ENCODE assay signal across 1 cellular context in the genomic region with DNA sequence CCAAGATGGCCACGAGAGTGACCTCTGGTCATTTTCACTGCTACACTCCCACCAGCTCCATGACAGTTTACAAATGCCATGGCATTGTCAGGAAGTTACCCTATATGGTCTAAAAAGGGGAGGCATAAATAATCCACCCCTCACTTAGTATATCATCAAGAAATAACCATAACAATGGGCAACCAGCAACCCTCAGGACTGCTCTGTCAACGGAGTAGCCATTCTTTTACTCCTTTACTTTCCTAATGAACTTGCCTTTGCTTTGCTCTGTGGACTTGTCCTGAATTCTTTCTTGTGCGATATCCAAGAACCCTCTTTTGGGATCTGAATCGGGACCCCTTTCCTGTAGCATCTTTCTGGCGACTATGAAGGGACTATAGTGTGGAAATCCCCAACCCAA.
TF ChIP-seq lines count a peak whose summit lies in the region.

No MANE protein-coding gene starts in this region.

TF ChIP-seq in H1, 55 proteins besides CTCF, POLR2A, EP300 and RAD21:
- no peak for TF ChIP-seq POU5F1 (IDR thresholded peaks at IDR 0.05; ENCODE audit: low read depth, low read length)
- TF ChIP-seq SRF (IDR thresholded peaks at IDR 0.05; ENCODE audit: low read depth, low read length), result peak; percentile 54
